In the genomic region with DNA sequence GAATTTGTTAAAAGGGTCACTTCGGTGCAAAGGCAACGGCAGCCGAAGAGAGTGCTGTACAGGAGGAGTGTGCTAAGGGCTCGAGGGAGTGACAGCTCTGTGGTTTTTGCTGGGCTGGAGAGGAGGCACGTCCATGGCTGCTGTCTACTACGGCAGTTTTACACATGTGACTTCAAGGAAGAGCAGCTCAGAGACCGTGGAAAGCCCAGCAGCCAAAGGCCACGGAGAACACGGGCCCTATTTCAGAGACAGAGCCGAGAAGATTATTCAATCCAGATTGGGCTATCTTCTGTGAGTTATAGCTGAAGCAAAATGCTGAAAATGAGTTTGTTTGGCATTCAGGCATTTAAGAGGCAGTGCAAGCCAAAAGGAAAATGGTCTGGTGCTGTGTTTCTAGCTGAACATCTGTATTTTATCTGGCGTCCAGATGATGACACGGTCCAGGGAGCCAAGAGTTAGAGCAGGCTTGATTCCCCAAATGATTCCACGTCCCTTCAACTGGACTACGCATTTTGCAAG, we compare ENCODE assay signal across 12 cellular contexts.
A peak's percentile ranks its signal among the peaks of the same experiment; 100 is the strongest.
DNase-seq lines count a peak whose midpoint lies in the region; ATAC-seq and TF ChIP-seq lines count a peak whose summit lies in the region.
"Had no signal": no experiment of that assay in that cellular context is flagged by ENCODE, and none has a peak within 500 bp of the region (broad histone marks: within the 10 kb centered on the region; RNA-seq: fewer than 3 reads in every experiment).

No MANE protein-coding gene starts in this region.

- peak overlapping the region; percentile 42 to 70 for H3K4me3 Mint-ChIP-seq in CD14-positive monocyte
- H3K4me3 Mint-ChIP-seq in activated T-helper 1 cell treated with anti-CD3 and anti-CD28 coated beads, Interleukin-12 subunit alpha, Interleukin-12 subunit beta, Interleukin-2, Interleukin-4 antibody, amounts not matched to agents 30 ng/mL and 10 ng/mL and 1 ng/mL, durations not matched to agents 14 hours and 24 hours and 36 hours: no peak overlapping the region

- no peaks in the 10 kb centered on the region for H3K9me2 ChIP-seq in SK-N-SH

- no peak for TF ChIP-seq RAD21 in SK-N-SH (IDR thresholded peaks at IDR 0.05; ENCODE audit: low read length)

- CTCF ChIA-PET in SK-N-SH (lab: Yijun Ruan, JAX): interaction anchor here (1.1 kb wide), 1 partner anchor 287 kb away, joined by 3 read pairs; no protein-coding TSS in a partner anchor

- H2AFZ ChIP-seq in SK-N-SH (ENCODE audit: low read depth): no peak overlapping the region; the same call in 1 of the 2 replicates

- intact Hi-C loops in CD14-positive monocyte (cut with micrococcal nuclease) (loop anchor here in 1 of 2 donors (5.0 kb wide), 1 partner anchor 1030 kb away; no protein-coding TSS in a partner anchor), Right ventricle myocardium superior (cut with DNase I) (no loop called here)
- intact Hi-C loops in activated T-helper 1 cell treated with anti-CD3 and anti-CD28 coated beads, Interleukin-12 subunit alpha, Interleukin-12 subunit beta, Interleukin-2, Interleukin-4 antibody, amounts not matched to agents 30 ng/mL and 10 ng/mL and 1 ng/mL, durations not matched to agents 14 hours and 24 hours and 36 hours (cut with micrococcal nuclease): no loop called here

- H3K9me3 Mint-ChIP-seq in CD14-positive monocyte: no peaks in the 10 kb centered on the region
- no peaks in the 10 kb centered on the region for H3K9me3 Mint-ChIP-seq in activated T-helper 1 cell treated with anti-CD3 and anti-CD28 coated beads, Interleukin-12 subunit alpha, Interleukin-12 subunit beta, Interleukin-2, Interleukin-4 antibody, amounts not matched to agents 30 ng/mL and 10 ng/mL and 1 ng/mL, durations not matched to agents 14 hours and 24 hours and 36 hours
- H3K9me3 Mint-ChIP-seq: activated T-helper 2 cell treated with anti-CD3 and anti-CD28 coated beads, Interferon-gamma antibody, Interleukin-2, Interleukin-4, amounts not matched to agents 10 μg/mL and 5 μg/mL and 100 μg/mL, durations not matched to agents 14 hours and 24 hours and 36 hours; stimulated activated naive CD8-positive, alpha-beta T cell treated with anti-CD3 and anti-CD28 coated beads, Interleukin-15, amount 100 ng/mL, for 72 hours had no signal

- H3K4me1 Mint-ChIP-seq in CD14-positive monocyte: peaks cover 16% of the 10 kb centered on the region
- peaks cover 7% of the 10 kb centered on the region for H3K4me1 Mint-ChIP-seq in activated T-helper 1 cell treated with anti-CD3 and anti-CD28 coated beads, Interleukin-12 subunit alpha, Interleukin-12 subunit beta, Interleukin-2, Interleukin-4 antibody, amounts not matched to agents 30 ng/mL and 10 ng/mL and 1 ng/mL, durations not matched to agents 14 hours and 24 hours and 36 hours (ENCODE audit: low read depth)

- peaks cover 0 to 7% (median 6%) of the 10 kb centered on the region in 3 donors for H3K27me3 Mint-ChIP-seq in CD14-positive monocyte (ENCODE audit: low read depth in 3 of 3)
- H3K27me3 Mint-ChIP-seq in activated T-helper 1 cell treated with anti-CD3 and anti-CD28 coated beads, Interleukin-12 subunit alpha, Interleukin-12 subunit beta, Interleukin-2, Interleukin-4 antibody, amounts not matched to agents 30 ng/mL and 10 ng/mL and 1 ng/mL, durations not matched to agents 14 hours and 24 hours and 36 hours (ENCODE audit: insufficient read depth): no peaks in the 10 kb centered on the region
- H3K27me3 Mint-ChIP-seq: stimulated activated naive CD8-positive, alpha-beta T cell treated with anti-CD3 and anti-CD28 coated beads, Interleukin-15, amount 100 ng/mL, for 72 hours had no signal

- H3K9me3 ChIP-seq in SK-N-SH: no peaks in the 10 kb centered on the region

- POLR2A ChIA-PET in SK-N-SH (lab: Yijun Ruan, JAX): no interaction called here

- no peaks in the 10 kb centered on the region for H3K79me2 ChIP-seq in SK-N-SH (ENCODE audit: insufficient read depth)

- no peak for TF ChIP-seq EP300 in SK-N-SH (IDR thresholded peaks at IDR 0.05; ENCODE audit: borderline replicate concordance in 1 of 2, low read depth in 1 of 2, low read length in 1 of 2)

- no peak for DNase-seq in CD14-positive monocyte (ENCODE audit: low spot score)
- DNase-seq in SK-N-SH: no peak
- peak; percentile 56 for DNase-seq in Right ventricle myocardium superior
- DNase-seq in retina: peak; percentile 32
- no peak for DNase-seq in activated T-helper 1 cell treated with anti-CD3 and anti-CD28 coated beads, Interleukin-12 subunit alpha, Interleukin-12 subunit beta, Interleukin-2, Interleukin-4 antibody, amounts not matched to agents 30 ng/mL and 10 ng/mL and 1 ng/mL, durations not matched to agents 14 hours and 24 hours and 36 hours (ENCODE audit: low spot score)
- DNase-seq: NCI-H1930; stimulated activated naive CD8-positive, alpha-beta T cell treated with anti-CD3 and anti-CD28 coated beads, Interleukin-15, amount 100 ng/mL, for 72 hours; T-helper 1 cell had no signal

- ATAC-seq in Right ventricle myocardium superior (ENCODE audit: poor library complexity) (peak; percentile 89), GM19463 (IDR thresholded peaks at IDR 0.05; ENCODE audit: unreplicated experiment) (no peak), GM18909 (IDR thresholded peaks at IDR 0.05; ENCODE audit: poor library complexity, unreplicated experiment) (no peak), GM18519 (IDR thresholded peaks at IDR 0.05; ENCODE audit: low FRiP score, unreplicated experiment) (no peak)
- ATAC-seq: stimulated activated naive CD8-positive, alpha-beta T cell treated with anti-CD3 and anti-CD28 coated beads, Interleukin-15, amount 100 ng/mL, for 72 hours had no signal

- 27% methylated on average over 12 of the region's 14 CpGs for WGBS in SK-N-SH (ENCODE audit: low lambda C conversion rate)

- peaks cover 0 to 2% of the 10 kb centered on the region in 2 experiments; a peak in 1 of 4 replicates for H3K4me1 ChIP-seq in SK-N-SH (ENCODE audit: control insufficient read depth in 1 of 2, insufficient read depth in 2 of 2, low read depth in 1 of 2, low read length in 1 of 2)

- no peak overlapping the region for H3K9ac ChIP-seq in SK-N-SH

- no peak overlapping the region for H3K27ac Mint-ChIP-seq in CD14-positive monocyte
- no peak overlapping the region for H3K27ac Mint-ChIP-seq in activated T-helper 1 cell treated with anti-CD3 and anti-CD28 coated beads, Interleukin-12 subunit alpha, Interleukin-12 subunit beta, Interleukin-2, Interleukin-4 antibody, amounts not matched to agents 30 ng/mL and 10 ng/mL and 1 ng/mL, durations not matched to agents 14 hours and 24 hours and 36 hours
- H3K27ac Mint-ChIP-seq: activated T-helper 2 cell treated with anti-CD3 and anti-CD28 coated beads, Interferon-gamma antibody, Interleukin-2, Interleukin-4, amounts not matched to agents 10 μg/mL and 5 μg/mL and 100 μg/mL, durations not matched to agents 14 hours and 24 hours and 36 hours; stimulated activated naive CD8-positive, alpha-beta T cell treated with anti-CD3 and anti-CD28 coated beads, Interleukin-15, amount 100 ng/mL, for 72 hours had no signal

- no peaks in the 10 kb centered on the region for H3F3A ChIP-seq in SK-N-SH (replicated peaks; ENCODE audit: insufficient read depth)

- H3K27ac ChIP-seq in SK-N-SH (ENCODE audit: low read depth in 2 of 2, low read length in 1 of 2): no peak overlapping the region

- peaks cover 60% of the 10 kb centered on the region; the same call in 1 of the 2 replicates for H3K27me3 ChIP-seq in SK-N-SH (ENCODE audit: insufficient read depth)

- TF ChIP-seq CTCF in CD14-positive monocyte (IDR thresholded peaks at IDR 0.05) (no peak), SK-N-SH (IDR thresholded peaks at IDR 0.05) (no peak)

- H3K36me3 ChIP-seq in SK-N-SH (replicated peaks in 1 of 2; ENCODE audit: control insufficient read depth in 1 of 2, insufficient read depth in 2 of 2, low read length in 1 of 2): no peaks in the 10 kb centered on the region

- peak overlapping the region; percentile 59 for H3K4me2 ChIP-seq in SK-N-SH

- H3K36me3 Mint-ChIP-seq in CD14-positive monocyte: no peaks in the 10 kb centered on the region
- H3K36me3 Mint-ChIP-seq in activated T-helper 1 cell treated with anti-CD3 and anti-CD28 coated beads, Interleukin-12 subunit alpha, Interleukin-12 subunit beta, Interleukin-2, Interleukin-4 antibody, amounts not matched to agents 30 ng/mL and 10 ng/mL and 1 ng/mL, durations not matched to agents 14 hours and 24 hours and 36 hours (ENCODE audit: low read depth): no peaks in the 10 kb centered on the region

- peak overlapping the region in 1 of 2 experiments; percentile 35; a peak in 1 of 4 replicates for H3K4me3 ChIP-seq in SK-N-SH (ENCODE audit: low read depth in 2 of 2, low read length in 1 of 2)

- H4K20me1 ChIP-seq in SK-N-SH (ENCODE audit: insufficient read depth): no peaks in the 10 kb centered on the region

TF ChIP-seq in SK-N-SH, 30 proteins besides CTCF, POLR2A, EP300 and RAD21:
- TF ChIP-seq FOSL2 (IDR thresholded peaks at IDR 0.05; ENCODE audit: borderline replicate concordance, low read depth): no peak
- TF ChIP-seq TCF12 (IDR thresholded peaks at IDR 0.05): no peak
- no peak for TF ChIP-seq TEAD4 (IDR thresholded peaks at IDR 0.05; ENCODE audit: borderline replicate concordance, insufficient read depth)

Comparison
In these comparisons a context has a peak if more than half of its experiments do, and no peak if none do; other contexts are left out.
1. DNase-seq: peak in Right ventricle myocardium superior (single experiment) and retina (single experiment); none in CD14-positive monocyte (single experiment), SK-N-SH (single experiment) and activated T-helper 1 cell treated with anti-CD3 and anti-CD28 coated beads, Interleukin-12 subunit alpha, Interleukin-12 subunit beta, Interleukin-2, Interleukin-4 antibody, amounts not matched to agents 30 ng/mL and 10 ng/mL and 1 ng/mL, durations not matched to agents 14 hours and 24 hours and 36 hours (single experiment).